In the genomic region with DNA sequence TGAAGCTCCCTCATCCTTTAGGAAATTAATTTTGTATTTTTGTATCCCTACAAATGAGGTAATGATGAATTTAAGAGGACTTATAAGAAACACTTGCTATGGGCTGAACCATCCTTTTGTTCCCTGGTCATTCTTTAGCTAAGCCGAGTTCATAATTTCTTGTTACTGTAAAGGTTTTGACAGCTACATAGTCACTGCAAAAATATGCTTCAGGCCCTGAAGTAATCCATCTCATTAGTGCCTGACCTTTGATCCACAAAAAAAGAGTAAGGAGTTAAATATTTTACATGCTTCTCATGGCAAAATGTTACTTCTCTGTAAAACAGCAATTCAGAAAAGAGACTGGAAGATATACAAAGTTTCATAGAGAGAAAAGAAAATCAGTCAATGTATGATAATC, we compare ENCODE assay signal across 20 cellular contexts.
DNase-seq lines count a peak whose midpoint lies in the region; TF ChIP-seq lines count a peak whose summit lies in the region.
"Had no signal": no experiment of that assay in that cellular context is flagged by ENCODE, and none has a peak within 500 bp of the region (broad histone marks: within the 10 kb centered on the region; RNA-seq: fewer than 3 reads in every experiment).

No MANE protein-coding gene starts in this region.

- H3K9me3 Mint-ChIP-seq in mesothelial cell of epicardium = peaks cover 11% of the 10 kb centered on the region

- no peaks in the 10 kb centered on the region for H3K36me3 Mint-ChIP-seq in mesothelial cell of epicardium

- peaks cover 15% of the 10 kb centered on the region for H3K4me1 Mint-ChIP-seq in mesothelial cell of epicardium
- H3K4me1 Mint-ChIP-seq: endodermal cell had no signal

- no peak overlapping the region for H3K4me3 Mint-ChIP-seq in mesothelial cell of epicardium
- H3K4me3 Mint-ChIP-seq: endodermal cell had no signal

- no peaks in the 10 kb centered on the region for H3K27me3 Mint-ChIP-seq in mesothelial cell of epicardium (ENCODE audit: low read depth)

- TF ChIP-seq CTCF in AG10803 (conservative IDR thresholded peaks at IDR 0.05; ENCODE audit: low read length) (no peak), mesothelial cell of epicardium (IDR thresholded peaks at IDR 0.05; ENCODE audit: unreplicated experiment) (no peak)

- H3K27ac Mint-ChIP-seq in mesothelial cell of epicardium = peak overlapping the region; percentile 8
- H3K27ac Mint-ChIP-seq: endodermal cell had no signal

- no peak overlapping the region for H3K4me3 ChIP-seq in AG10803 (ENCODE audit: low read length)
- H3K4me3 ChIP-seq: GM12878, left lung, skin epidermis had no signal

- peak; percentile 91 for DNase-seq in AG10803 (ENCODE audit: low read depth)
- peak; percentile 81 for DNase-seq in M059J (ENCODE audit: low read depth)
- peak; percentile 43 for DNase-seq in dedifferentiated amniotic fluid mesenchymal stem cell (ENCODE audit: extremely low spot score)
- no peak for DNase-seq in mesothelial cell of epicardium (ENCODE audit: low spot score in 2 of 2, unreplicated experiment in 2 of 2)
- no peak for DNase-seq in activated CD4-positive, alpha-beta T cell treated with anti-CD3 and anti-CD28 coated beads, Interleukin-2, amount 50 U/mL, for 48 hours
- DNase-seq in effector CD8-positive, alpha-beta T cell (lab: John Stamatoyannopoulos, UW) = no peak
- DNase-seq in ecto neural progenitor cell (ENCODE audit: low spot score) = no peak
- DNase-seq in T-helper 2 cell = no peak
- DNase-seq: activated CD4-positive, alpha-beta T cell treated with anti-CD3 and anti-CD28 coated beads for 1 hour; activated effector memory CD4-positive, alpha-beta T cell treated with Interleukin-2 at 50 U/mL for 16 hours; cerebellar nuclear complex; endodermal cell; Karpas-422; left lung; NCI-H1092 treated with DMSO at 0.1 percent for 48 hours; NCI-H526 treated with DMSO at 0.1 percent for 48 hours; occipital lobe; stimulated activated CD4-positive, alpha-beta T cell treated with anti-CD3 and anti-CD28 coated beads, Interleukin-4, amount 100 ng/mL, for 4 hours had no signal

Comparison
In these comparisons a context has a peak if more than half of its experiments do, and no peak if none do; other contexts are left out.
1. DNase-seq: peak in AG10803 (single experiment), M059J (single experiment) and dedifferentiated amniotic fluid mesenchymal stem cell (single experiment); none in mesothelial cell of epicardium (0 of 2), activated CD4-positive, alpha-beta T cell treated with anti-CD3 and anti-CD28 coated beads, Interleukin-2, amount 50 U/mL, for 48 hours (0 of 2), effector CD8-positive, alpha-beta T cell (single experiment), ecto neural progenitor cell (single experiment) and T-helper 2 cell (0 of 5).